8 cellular contexts compared by ENCODE assay signal in genomic region chr7:20241491-20242261, GRCh38. TPM values are rescaled to one million over a fixed set of nuclear protein-coding genes. Genes with fewer than 3 reads are reported as not detected.
DNase-seq lines count a peak whose midpoint lies in the region; ATAC-seq, FAIRE-seq and TF ChIP-seq lines count a peak whose summit lies in the region.

No MANE protein-coding gene starts in this region.

- H3K27me3 ChIP-seq in BJ (ENCODE audit: control insufficient read depth, insufficient read depth, low read length) = no peaks in the 10 kb centered on the region
- H3K27me3 ChIP-seq in MM.1S (replicated peaks; ENCODE audit: insufficient read depth, low read length) = no peaks in the 10 kb centered on the region
- H3K27me3 ChIP-seq in stomach = no peaks in the 10 kb centered on the region
- no peaks in the 10 kb centered on the region for H3K27me3 ChIP-seq in tibial artery

- intact Hi-C loops in stomach (cut with DNase I; ENCODE audit: low total_unique reads) (no loop called here), kidney (cut with DNase I) (no loop called here), tibial artery (cut with DNase I; ENCODE audit: low total_unique reads) (no loop called here)

- no peak for FAIRE-seq in kidney (lab: Jason Lieb, UNC)

- H2AFZ ChIP-seq in MM.1S (ENCODE audit: low read length) = 0 out of 2 replicates have a peak overlapping the region, but pooled peaks have one; percentile 18

- CTCF ChIA-PET in BJ (lab: Yijun Ruan, JAX) = interaction anchor here (0.7 to 1.1 kb wide), 3 partner anchors 10 to 259 kb away, joined by 3 read pairs; no protein-coding TSS in a partner anchor

- no peaks in the 10 kb centered on the region for H3K9me3 ChIP-seq in MM.1S (replicated peaks; ENCODE audit: insufficient read depth, low read length)
- H3K9me3 ChIP-seq in stomach = no peaks in the 10 kb centered on the region
- H3K9me3 ChIP-seq in kidney (ENCODE audit: control insufficient read depth in 1 of 2, low read length in 2 of 2) = no peaks in the 10 kb centered on the region
- H3K9me3 ChIP-seq in tibial artery = no peaks in the 10 kb centered on the region

- no peak for TF ChIP-seq CTCF in BJ (IDR thresholded peaks at IDR 0.05; ENCODE audit: insufficient read depth, low read depth, low read length)
- no peak for TF ChIP-seq CTCF in MM.1S (IDR thresholded peaks at IDR 0.05; ENCODE audit: low read length)
- TF ChIP-seq CTCF in epithelial cell of esophagus (IDR thresholded peaks at IDR 0.05; ENCODE audit: insufficient read depth, low read depth, low read length, missing control alignments) = no peak
- TF ChIP-seq CTCF in stomach (IDR thresholded peaks at IDR 0.05) = no peak
- no peak for TF ChIP-seq CTCF in kidney (IDR thresholded peaks at IDR 0.05; ENCODE audit: borderline replicate concordance, extremely low read depth, insufficient read depth)
- no peak for TF ChIP-seq CTCF in tibial artery (IDR thresholded peaks at IDR 0.05)

- peaks cover 4% of the 10 kb centered on the region; the same call in 1 of the 2 replicates for H3F3A ChIP-seq in MM.1S (ENCODE audit: insufficient read depth, low read length)

- H3K4me3 ChIP-seq in BJ (ENCODE audit: low read depth, low read length) = no peak overlapping the region
- no peak overlapping the region for H3K4me3 ChIP-seq in MM.1S (ENCODE audit: low read length)
- H3K4me3 ChIP-seq in epithelial cell of esophagus (ENCODE audit: low read length) = no peak overlapping the region
- H3K4me3 ChIP-seq in stomach = no peak overlapping the region
- H3K4me3 ChIP-seq in kidney (ENCODE audit: low read length in 2 of 2) = no peak overlapping the region
- no peak overlapping the region for H3K4me3 ChIP-seq in tibial artery

- DNase-seq in BJ (ENCODE audit: low read depth) (peak; percentile 81), MM.1S (no peak), epithelial cell of esophagus (ENCODE audit: low read depth) (peak; percentile 83), stomach (no peak), kidney (no peak), tibial artery (no peak)
- no peak for DNase-seq in stimulated activated naive CD8-positive, alpha-beta T cell treated with anti-CD3 and anti-CD28 coated beads, Interleukin-15, Interleukin-2, amounts not matched to agents 100 U/mL and 50 U/mL, for 24 hours

- H4K20me1 ChIP-seq in MM.1S (ENCODE audit: insufficient read depth, low read length) = no peaks in the 10 kb centered on the region

- TF ChIP-seq EP300 in stomach (IDR thresholded peaks at IDR 0.05) = no peak

- H3K9me2 ChIP-seq in MM.1S (replicated peaks; ENCODE audit: insufficient read depth, low read length) = no peaks in the 10 kb centered on the region

- H3K79me2 ChIP-seq in MM.1S (ENCODE audit: low read length) = no peaks in the 10 kb centered on the region

- H3K4me1 ChIP-seq in MM.1S (ENCODE audit: low read length) (peaks cover 30% of the 10 kb centered on the region), stomach (no peaks in the 10 kb centered on the region), kidney (ENCODE audit: control insufficient read depth in 1 of 2, insufficient read depth in 1 of 2, low read depth in 1 of 2, low read length in 2 of 2) (no peaks in the 10 kb centered on the region), tibial artery (no peaks in the 10 kb centered on the region)

- WGBS in stomach, 5 donors = 51 to 64% (median 54%) methylated on average over 5 of the region's 5 CpGs

- H3K4me2 ChIP-seq in MM.1S (ENCODE audit: low read depth, low read length) = no peak overlapping the region

- ATAC-seq in GM21717 (IDR thresholded peaks at IDR 0.05; ENCODE audit: unreplicated experiment) = peak; percentile 29
- no peak for ATAC-seq in stimulated activated naive CD8-positive, alpha-beta T cell treated with anti-CD3 and anti-CD28 coated beads, Interleukin-15, Interleukin-2, amounts not matched to agents 100 U/mL and 50 U/mL, for 24 hours

- no peaks in the 10 kb centered on the region for H3K36me3 ChIP-seq in BJ (ENCODE audit: control insufficient read depth, insufficient read depth, low read length)
- H3K36me3 ChIP-seq in MM.1S (replicated peaks; ENCODE audit: insufficient read depth, low read length) = no peaks in the 10 kb centered on the region
- H3K36me3 ChIP-seq in stomach = no peaks in the 10 kb centered on the region
- H3K36me3 ChIP-seq in kidney (ENCODE audit: control insufficient read depth in 1 of 2, insufficient read depth in 2 of 2, low read length in 2 of 2) = no peaks in the 10 kb centered on the region
- no peaks in the 10 kb centered on the region for H3K36me3 ChIP-seq in tibial artery

- H3K9ac ChIP-seq in MM.1S (ENCODE audit: low read length) (no peak overlapping the region), kidney (ENCODE audit: low read length in 2 of 2) (no peak overlapping the region)

- POLR2A ChIA-PET in BJ (lab: Charles Lee) = no interaction called here

- H3K27ac ChIP-seq in MM.1S (ENCODE audit: low read length) (no peak overlapping the region), stomach (no peak overlapping the region), kidney (ENCODE audit: low read depth in 2 of 2, low read length in 2 of 2) (no peak overlapping the region), tibial artery (no peak overlapping the region)

- no peak for TF ChIP-seq POLR2A in stomach (IDR thresholded peaks at IDR 0.05)

RNA-seq across cellular contexts. Expression of gene MACC1, which starts 24.5 kb away (rescaled TPM):
- polyA plus RNA-seq in BJ (2011; rRNA removed) = not detected in 2 replicates
- polyA minus RNA-seq in BJ (2011; rRNA and poly(A)+ RNA removed) = not detected in 2 replicates
- 10 to 100 TPM in 2 of 5 donors, 1 to 10 TPM in 2, not detected in 1; 2.0 to 41.7 (median 14.5) TPM for total RNA-seq in stomach
- 1 to 10 TPM in 2 of 3 donors, under 1 TPM in 1; 0.76 to 2.2 (median 1.4) TPM for polyA plus RNA-seq in stomach
- 72.6 TPM for total RNA-seq in kidney
- 3.7 TPM for polyA plus RNA-seq in kidney (ENCODE audit: insufficient read depth, low read depth, low replicate concordance)

Comparison
In these comparisons a context has a peak if more than half of its experiments do, and no peak if none do; other contexts are left out.
1. DNase-seq: peak in BJ (single experiment) and epithelial cell of esophagus (single experiment); none in MM.1S (single experiment), stimulated activated naive CD8-positive, alpha-beta T cell treated with anti-CD3 and anti-CD28 coated beads, Interleukin-15, Interleukin-2, amounts not matched to agents 100 U/mL and 50 U/mL, for 24 hours (single experiment), stomach (single experiment), kidney (single experiment) and tibial artery (0 of 2).